In genomic region chr16:13122074-13122473, GRCh38 we compare ENCODE assay signal across 21 cellular contexts.
DNase-seq lines count a peak whose midpoint lies in the region; ATAC-seq, FAIRE-seq and TF ChIP-seq lines count a peak whose summit lies in the region.
"Had no signal": no experiment of that assay in that cellular context is flagged by ENCODE, and none has a peak within 500 bp of the region (broad histone marks: within the 10 kb centered on the region; RNA-seq: fewer than 3 reads in every experiment).

No MANE protein-coding gene starts in this region.

- POLR2A ChIA-PET in activated CD8-positive, alpha-beta T cell treated with anti-CD3 and anti-CD28 coated beads for 36 hours (lab: Charles Lee) = interaction anchor here (0.6 kb wide), 1 partner anchor 502 kb away, joined by 3 read pairs; no protein-coding TSS in a partner anchor

- H3K79me1 ChIP-seq in H9 (ENCODE audit: insufficient read depth, low read depth, low read length, poor library complexity, severe bottlenecking) = no peaks in the 10 kb centered on the region

- no peak overlapping the region for H2AFZ ChIP-seq in H9 (ENCODE audit: low read length)
- no peak overlapping the region for H2AFZ ChIP-seq in astrocyte (ENCODE audit: low read depth, low read length)
- no peak overlapping the region for H2AFZ ChIP-seq in osteoblast (ENCODE audit: low read length)
- H2AFZ ChIP-seq: GM23248 had no signal

- peak overlapping the region; percentile 37 for H3K18ac ChIP-seq in H9 (ENCODE audit: insufficient read length, low read depth, low read length)

- no peak overlapping the region for H3T11ph ChIP-seq in H9 (ENCODE audit: low read length)

- no peak overlapping the region for H3K27ac ChIP-seq in H9 (ENCODE audit: insufficient read length, low read depth, low read length)
- H3K27ac ChIP-seq in astrocyte (ENCODE audit: low read depth, low read length) = no peak overlapping the region
- peak overlapping the region; percentile 18 for H3K27ac ChIP-seq in mesodermal cell (ENCODE audit: low read depth, low read length, severe bottlenecking)
- no peak overlapping the region for H3K27ac ChIP-seq in osteoblast (ENCODE audit: low read depth, low read length)
- H3K27ac ChIP-seq: C4-2B, GM23248 had no signal

- H3K27me3 ChIP-seq in H9 (ENCODE audit: insufficient read depth, low read length) (no peaks in the 10 kb centered on the region), astrocyte (ENCODE audit: insufficient read depth, low read length) (no peaks in the 10 kb centered on the region), osteoblast (ENCODE audit: insufficient read depth, low read length) (no peaks in the 10 kb centered on the region)

- DNase-seq in H9 (no peak), astrocyte (ENCODE audit: low read depth) (no peak), cardiac septum (ENCODE audit: low spot score) (no peak), osteoblast (ENCODE audit: insufficient read length, low spot score, missing footprints) (no peak), AG20443 (ENCODE audit: low spot score) (no peak)
- DNase-seq in activated CD8-positive, alpha-beta T cell treated with anti-CD3 and anti-CD28 coated beads for 36 hours = no peak
- DNase-seq: ACHN; AML-193; Caco-2; CD4-positive, alpha-beta T cell; GDM1; GM23248; HFFc6 had no signal

- no peak overlapping the region for H3K4me2 ChIP-seq in H9 (ENCODE audit: insufficient read depth, insufficient read length, low read length)
- H3K4me2 ChIP-seq in astrocyte (ENCODE audit: low read length) = no peak overlapping the region
- no peak overlapping the region for H3K4me2 ChIP-seq in osteoblast (ENCODE audit: insufficient read depth, low read length)

- FAIRE-seq in astrocyte (lab: Jason Lieb, UNC) = no peak
- FAIRE-seq: A204.1, D721Med, GM12892, GM18507, H54 had no signal

- H3K4me1 ChIP-seq in H9 (ENCODE audit: insufficient read depth, low read length) (peaks cover 14% of the 10 kb centered on the region; the same call in 1 of the 2 replicates), astrocyte (ENCODE audit: insufficient read depth, low read length) (no peaks in the 10 kb centered on the region), mesodermal cell (ENCODE audit: control insufficient read depth, insufficient read depth, low read length, poor library complexity, severe bottlenecking) (peaks cover 10% of the 10 kb centered on the region), osteoblast (ENCODE audit: insufficient read depth, low read length) (no peaks in the 10 kb centered on the region)
- H3K4me1 ChIP-seq: Caco-2 had no signal

- H2BK20ac ChIP-seq in H9 (ENCODE audit: low read depth, low read length, poor library complexity, severe bottlenecking) = no peak overlapping the region

- H3K14ac ChIP-seq in H9 (ENCODE audit: insufficient read depth, low read length) = no peak overlapping the region

- H3K36me3 ChIP-seq in astrocyte (ENCODE audit: insufficient read depth, low read length) = no peaks in the 10 kb centered on the region
- no peaks in the 10 kb centered on the region for H3K36me3 ChIP-seq in mesodermal cell (ENCODE audit: control insufficient read depth, insufficient read depth, low read length)
- no peaks in the 10 kb centered on the region for H3K36me3 ChIP-seq in osteoblast (ENCODE audit: insufficient read depth, low read length)

- no peaks in the 10 kb centered on the region for H3K23me2 ChIP-seq in H9 (ENCODE audit: insufficient read length, low read depth, low read length, poor library complexity, severe bottlenecking)

- H3K4me3 ChIP-seq in astrocyte (ENCODE audit: insufficient read depth, low read depth, low read length) (no peak overlapping the region), mesodermal cell (ENCODE audit: extremely low read depth, insufficient read depth, low read length, poor library complexity, severe bottlenecking) (no peak overlapping the region), osteoblast (ENCODE audit: insufficient read depth, low read length) (no peak overlapping the region)
- H3K4me3 ChIP-seq: GM23248 had no signal

- TF ChIP-seq CTCF in H9 (conservative IDR thresholded peaks at IDR 0.05) (no peak), astrocyte (IDR thresholded peaks at IDR 0.05; ENCODE audit: insufficient read depth, low read depth, low read length) (no peak), osteoblast (IDR thresholded peaks at IDR 0.05; ENCODE audit: extremely low read depth, low read depth, low read length) (no peak)
- no peak for TF ChIP-seq CTCF in activated CD8-positive, alpha-beta T cell treated with anti-CD3 and anti-CD28 coated beads for 36 hours (IDR thresholded peaks at IDR 0.05)

- no peak overlapping the region for H3K23ac ChIP-seq in H9 (ENCODE audit: insufficient read length, low read depth, low read length)

- H4K20me1 ChIP-seq in H9 (ENCODE audit: control insufficient read depth, insufficient read depth, insufficient read length) = no peaks in the 10 kb centered on the region
- H4K20me1 ChIP-seq in astrocyte (ENCODE audit: insufficient read depth, low read length) = no peaks in the 10 kb centered on the region
- H4K20me1 ChIP-seq in osteoblast (ENCODE audit: insufficient read depth, low read length) = no peaks in the 10 kb centered on the region

- H3K79me2 ChIP-seq in H9 (ENCODE audit: insufficient read depth, low read length) (no peaks in the 10 kb centered on the region), astrocyte (ENCODE audit: insufficient read depth, low read length) (no peaks in the 10 kb centered on the region), osteoblast (ENCODE audit: insufficient read depth, low read length) (no peaks in the 10 kb centered on the region)

- WGBS in H9 (ENCODE audit: extremely low coverage, insufficient read length, low lambda C conversion rate) = no CpG with 5 or more reads among the region's 4 CpGs
- 74 to 79% methylated on average over 2 to 3 of the region's 4 CpGs for WGBS in mesodermal cell (ENCODE audit: insufficient coverage in 2 of 2), 2 experiments

- H3K4me3 Mint-ChIP-seq in H9 (no peak overlapping the region; a peak in 1 of 5 replicates), astrocyte (ENCODE audit: unreplicated experiment) (no peak overlapping the region)
- H3K4me3 Mint-ChIP-seq in activated CD8-positive, alpha-beta T cell treated with anti-CD3 and anti-CD28 coated beads for 36 hours = no peak overlapping the region
- H3K4me3 Mint-ChIP-seq: CD4-positive, alpha-beta T cell; HFFc6 had no signal

- no peak overlapping the region for H4K5ac ChIP-seq in H9 (ENCODE audit: insufficient read length, low read depth, low read length)

- H3K4me1 Mint-ChIP-seq in H9 = peaks cover 33 to 58% of the 10 kb centered on the region in 2 experiments
- H3K4me1 Mint-ChIP-seq in astrocyte (ENCODE audit: low read depth, unreplicated experiment) = peaks cover 13% of the 10 kb centered on the region
- H3K4me1 Mint-ChIP-seq in activated CD8-positive, alpha-beta T cell treated with anti-CD3 and anti-CD28 coated beads for 36 hours (ENCODE audit: low read depth) = no peaks in the 10 kb centered on the region

- H2BK15ac ChIP-seq in H9 (ENCODE audit: low read depth, low read length) = no peak overlapping the region

- no peak overlapping the region for H3K9ac ChIP-seq in H9 (ENCODE audit: extremely low read depth, insufficient read length, low read length)
- H3K9ac ChIP-seq in astrocyte (ENCODE audit: low read length) = no peak overlapping the region
- H3K9ac ChIP-seq: GM23248 had no signal

- no peak overlapping the region for H4K8ac ChIP-seq in H9 (replicated peaks; ENCODE audit: insufficient read length, low read depth, low read length)

- no peak overlapping the region for H4K91ac ChIP-seq in H9 (ENCODE audit: insufficient read length, low read depth, low read length)

- H3K56ac ChIP-seq in H9 (ENCODE audit: insufficient read length, low read depth, low read length) = no peak overlapping the region

- no peak overlapping the region; a peak in 3 of 7 replicates for H3K27ac Mint-ChIP-seq in H9
- peak overlapping the region; percentile 47 for H3K27ac Mint-ChIP-seq in astrocyte (ENCODE audit: unreplicated experiment)
- H3K27ac Mint-ChIP-seq in activated CD8-positive, alpha-beta T cell treated with anti-CD3 and anti-CD28 coated beads for 36 hours = no peak overlapping the region
- H3K27ac Mint-ChIP-seq: CD4-positive, alpha-beta T cell; HFFc6 had no signal

- CTCF ChIA-PET in activated CD8-positive, alpha-beta T cell treated with anti-CD3 and anti-CD28 coated beads for 36 hours (lab: Charles Lee) = no interaction called here

- no peak overlapping the region for H3K4ac ChIP-seq in H9 (ENCODE audit: low read depth, low read length)

- no peak for ATAC-seq in activated CD8-positive, alpha-beta T cell treated with anti-CD3 and anti-CD28 coated beads for 36 hours
- ATAC-seq: HCT116 had no signal

- H3K27me3 Mint-ChIP-seq in H9 (ENCODE audit: low read depth) (peaks cover 7% of the 10 kb centered on the region; the same call in 1 of the 2 replicates), astrocyte (ENCODE audit: low read depth, unreplicated experiment) (no peaks in the 10 kb centered on the region)
- H3K27me3 Mint-ChIP-seq in activated CD8-positive, alpha-beta T cell treated with anti-CD3 and anti-CD28 coated beads for 36 hours = peaks cover 4% of the 10 kb centered on the region

- H3K36me3 Mint-ChIP-seq in H9 (ENCODE audit: insufficient read depth in 1 of 3, low read depth in 3 of 3) (peaks cover 1 to 16% (median 4%) of the 10 kb centered on the region in 3 experiments; a peak in 5 of 7 replicates), astrocyte (ENCODE audit: low read depth, unreplicated experiment) (no peaks in the 10 kb centered on the region)
- H3K36me3 Mint-ChIP-seq in activated CD8-positive, alpha-beta T cell treated with anti-CD3 and anti-CD28 coated beads for 36 hours (ENCODE audit: low read depth) = no peaks in the 10 kb centered on the region

- intact Hi-C loops in activated CD8-positive, alpha-beta T cell treated with anti-CD3 and anti-CD28 coated beads for 36 hours (cut with micrococcal nuclease) = no loop called here
- intact Hi-C loops in cardiac septum (cut with DNase I) = no loop called here

- no peak overlapping the region for H2BK120ac ChIP-seq in H9 (ENCODE audit: low read depth, low read length, poor library complexity, severe bottlenecking)

- H2BK5ac ChIP-seq in H9 (ENCODE audit: insufficient read length, low read length) = no peak overlapping the region

- no peak overlapping the region for H2BK12ac ChIP-seq in H9 (ENCODE audit: insufficient read length, low read depth, low read length)

- H3K9me3 Mint-ChIP-seq in H9 = peaks cover 11 to 16% of the 10 kb centered on the region in 2 experiments
- H3K9me3 Mint-ChIP-seq in astrocyte (ENCODE audit: unreplicated experiment) = peaks cover 6% of the 10 kb centered on the region
- no peaks in the 10 kb centered on the region for H3K9me3 Mint-ChIP-seq in activated CD8-positive, alpha-beta T cell treated with anti-CD3 and anti-CD28 coated beads for 36 hours
- H3K9me3 Mint-ChIP-seq: CD4-positive, alpha-beta T cell had no signal

- H3K9me3 ChIP-seq in H9 (ENCODE audit: control insufficient read depth, low read depth, low read length) (no peaks in the 10 kb centered on the region), astrocyte (ENCODE audit: insufficient read depth, low read depth, low read length) (no peaks in the 10 kb centered on the region), mesodermal cell (ENCODE audit: control insufficient read depth, low read length) (peaks cover 6% of the 10 kb centered on the region), osteoblast (ENCODE audit: low read depth, low read length) (no peaks in the 10 kb centered on the region)
- H3K9me3 ChIP-seq: Caco-2 had no signal

- no peak overlapping the region for H2AK5ac ChIP-seq in H9 (ENCODE audit: insufficient read length, low read length)
